Comparison of ENCODE assay signal across 19 cellular contexts in the genomic region with DNA sequence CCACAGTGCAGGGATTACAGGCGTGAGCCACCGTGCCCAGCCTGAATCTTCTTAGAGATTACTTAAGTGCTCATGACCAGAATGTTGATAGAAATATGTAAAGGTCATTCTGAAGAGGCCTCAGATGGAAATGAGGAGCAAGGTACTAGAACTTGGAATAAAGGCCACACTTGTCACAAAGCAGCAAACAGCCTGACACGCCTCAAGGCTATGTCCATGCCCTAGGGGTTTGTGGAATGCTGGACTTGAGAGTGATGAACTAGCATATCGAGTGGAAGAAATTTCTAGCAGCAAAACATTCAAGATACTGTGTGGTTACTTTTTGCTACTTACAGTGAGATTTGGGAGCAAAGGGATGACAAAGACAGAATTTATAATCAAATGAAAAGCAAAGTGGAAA.
"Had no signal": no experiment of that assay in that cellular context is flagged by ENCODE, and none has a peak within 500 bp of the region (broad histone marks: within the 10 kb centered on the region; RNA-seq: fewer than 3 reads in every experiment).

No MANE protein-coding gene starts in this region.

- H3K9me3 ChIP-seq: thoracic aorta had no signal

- H3K27ac ChIP-seq: parathyroid adenoma, SK-N-MC had no signal

- H3K27me3 ChIP-seq: esophagus squamous epithelium had no signal

- H3K4me3 ChIP-seq: esophagus squamous epithelium, SK-N-MC, thoracic aorta had no signal

- DNase-seq: activated CD4-positive, alpha-beta memory T cell treated with anti-CD3 and anti-CD28 coated beads, Interleukin-2, amount 10 ng/mL, durations not matched to agents 7 days and 5 days; activated naive CD4-positive, alpha-beta T cell treated with anti-CD3 and anti-CD28 coated beads, Interleukin-2, amount 10 ng/mL, durations not matched to agents 7 days and 5 days; activated T-cell treated with anti-CD3 and anti-CD28 coated beads, Interleukin-2, amount 50 U/mL, for 24 hours; caudate nucleus; esophagus squamous epithelium; foreskin fibroblast; head of caudate nucleus; left cardiac atrium; naive thymus-derived CD8-positive, alpha-beta T cell; retina; small intestine; stimulated activated CD4-positive, alpha-beta T cell treated with anti-CD3 and anti-CD28 coated beads, Interleukin-4, amount 100 ng/mL, for 4 hours; stimulated activated CD8-positive, alpha-beta memory T cell treated with anti-CD3 and anti-CD28 coated beads, Interleukin-4, amount 100 ng/mL, for 48 hours; stimulated activated naive CD8-positive, alpha-beta T cell treated with anti-CD3 and anti-CD28 coated beads, Interleukin-15, Interleukin-2, amounts not matched to agents 100 U/mL and 50 U/mL, for 24 hours; T-cell; T1000 had no signal

- H3K9ac ChIP-seq: parathyroid adenoma had no signal

- H3K4me1 ChIP-seq: parathyroid adenoma had no signal

- H2AFZ ChIP-seq: parathyroid adenoma had no signal

- H3K36me3 ChIP-seq: thoracic aorta had no signal
